ENCODE assay signal across 1 cellular context in genomic region chr6:49506569-49507111, GRCh38.
TF ChIP-seq lines count a peak whose summit lies in the region.

No MANE protein-coding gene starts in this region.

TF ChIP-seq in HepG2, 621 proteins besides CTCF, POLR2A, EP300 and RAD21 (continued from another document and continues in another):
- TF ChIP-seq ATF4 (CRISPR knock-in tag; IDR thresholded peaks at IDR 0.05) (no peak), ZNF256 (CRISPR knock-in tag; conservative IDR thresholded peaks at IDR 0.05) (no peak), POLR2AphosphoS5 (IDR thresholded peaks at IDR 0.05; ENCODE audit: low read depth, low read length) (peak; percentile 34; the same call in 1 of the 2 replicates), THAP7 (CRISPR knock-in tag; IDR thresholded peaks at IDR 0.05) (peak; percentile 71; the same call in 1 of the 2 replicates), ZNF619 (CRISPR knock-in tag; IDR thresholded peaks at IDR 0.05) (no peak), PREB (CRISPR knock-in tag; IDR thresholded peaks at IDR 0.05) (no peak), RXRB (CRISPR knock-in tag; IDR thresholded peaks at IDR 0.05; ENCODE audit: borderline replicate concordance) (peak; percentile 26; the same call in 1 of the 2 replicates), ZFYVE20 (CRISPR knock-in tag; IDR thresholded peaks at IDR 0.05; ENCODE audit: borderline replicate concordance, low read depth) (no peak), ZNF263 (CRISPR knock-in tag; IDR thresholded peaks at IDR 0.05) (no peak), RCOR2 (CRISPR knock-in tag; IDR thresholded peaks at IDR 0.05) (0 out of 2 replicates have a peak, but pooled peaks have one; percentile 34), MLXIP (CRISPR knock-in tag; IDR thresholded peaks at IDR 0.05; ENCODE audit: borderline replicate concordance) (no peak), MZF1 (CRISPR knock-in tag; IDR thresholded peaks at IDR 0.05; ENCODE audit: borderline replicate concordance) (no peak), MED13 (CRISPR knock-in tag; IDR thresholded peaks at IDR 0.05) (no peak), ZNF224 (CRISPR knock-in tag; IDR thresholded peaks at IDR 0.05) (no peak), ZNF329 (CRISPR knock-in tag; IDR thresholded peaks at IDR 0.05; ENCODE audit: low read depth) (no peak), ARNT (IDR thresholded peaks at IDR 0.05) (no peak), ZFP82 (CRISPR knock-in tag; IDR thresholded peaks at IDR 0.05; ENCODE audit: borderline replicate concordance) (no peak), TFAP4 (IDR thresholded peaks at IDR 0.05; ENCODE audit: borderline replicate concordance, low read depth) (peak; percentile 83), TOPORS (CRISPR knock-in tag; IDR thresholded peaks at IDR 0.05) (no peak), ZNF441 (CRISPR knock-in tag; IDR thresholded peaks at IDR 0.05; ENCODE audit: borderline replicate concordance) (no peak), AHDC1 (CRISPR knock-in tag; IDR thresholded peaks at IDR 0.05; ENCODE audit: borderline replicate concordance) (peak; percentile 55; the same call in 1 of the 2 replicates), ATF1 (CRISPR knock-in tag; IDR thresholded peaks at IDR 0.05) (no peak), ARID4A (CRISPR knock-in tag; IDR thresholded peaks at IDR 0.05; ENCODE audit: borderline replicate concordance) (peak; percentile 44; the same call in 1 of the 2 replicates), ZNF781 (CRISPR knock-in tag; IDR thresholded peaks at IDR 0.05; ENCODE audit: borderline replicate concordance, not compliant biosample characterization) (no peak), SRF (IDR thresholded peaks at IDR 0.05; ENCODE audit: low read depth, low read length) (no peak), POLR2G (IDR thresholded peaks at IDR 0.05; ENCODE audit: low read depth, low read length) (peak; percentile 38; the same call in 1 of the 2 replicates), CCDC6 (CRISPR knock-in tag; IDR thresholded peaks at IDR 0.05) (no peak), ZNF513 (CRISPR knock-in tag; conservative IDR thresholded peaks at IDR 0.05) (no peak), CCAR2 (optimal IDR thresholded peaks at IDR 0.05; ENCODE audit: low read depth, low read length) (no peak), ZNF558 (CRISPR knock-in tag; IDR thresholded peaks at IDR 0.05; ENCODE audit: borderline replicate concordance) (no peak), MAX (IDR thresholded peaks at IDR 0.05) (peak; percentile 18; the same call in 1 of the 2 replicates), KDM4B (CRISPR knock-in tag; IDR thresholded peaks at IDR 0.05) (no peak), FOSL1 (CRISPR knock-in tag; IDR thresholded peaks at IDR 0.05; ENCODE audit: borderline replicate concordance) (peak; percentile 82), YY1 (IDR thresholded peaks at IDR 0.05; ENCODE audit: insufficient read depth, insufficient replicate concordance, low read depth, low read length) (peak; percentile 44), IKZF1 (IDR thresholded peaks at IDR 0.05) (no peak), MBD4 (IDR thresholded peaks at IDR 0.05; ENCODE audit: borderline replicate concordance, low read length) (0 out of 2 replicates have a peak, but pooled peaks have one; percentile 16), ZNF530 (CRISPR knock-in tag; IDR thresholded peaks at IDR 0.05; ENCODE audit: low read depth) (no peak)
